ENCODE assay signal across 8 cellular contexts in genomic region chr12:49296836-49297694, GRCh38. TPM values are rescaled to one million over a fixed set of nuclear protein-coding genes. Genes with fewer than 3 reads are reported as not detected.
DNase-seq lines count a peak whose midpoint lies in the region; ATAC-seq and TF ChIP-seq lines count a peak whose summit lies in the region.

No MANE protein-coding gene starts in this region.

- peak overlapping the region; percentile 98 for H3K18ac ChIP-seq in neuronal stem cell (ENCODE audit: low read length)

- peaks cover 16% of the 10 kb centered on the region for H3K4me1 ChIP-seq in KMS-11 (ENCODE audit: low read depth, poor library complexity, severe bottlenecking)
- H3K4me1 ChIP-seq in neuronal stem cell (ENCODE audit: control insufficient read depth in 2 of 2, insufficient read depth in 1 of 2, low read depth in 1 of 2, low read length in 2 of 2): peaks cover 16 to 20% of the 10 kb centered on the region in 2 donors

- ATAC-seq in GM18502 (IDR thresholded peaks at IDR 0.05; ENCODE audit: poor library complexity, unreplicated experiment): no peak

- peak overlapping the region; percentile 85 for H3K14ac ChIP-seq in neuronal stem cell (ENCODE audit: low read length)

- no peak overlapping the region for H4K8ac ChIP-seq in neuronal stem cell (ENCODE audit: low read depth, low read length)

- no peak overlapping the region for H3K4me3 ChIP-seq in KMS-11 (IDR thresholded peaks at IDR 0.05; ENCODE audit: insufficient read depth, low read depth, low read length)
- peak overlapping the region in 1 of 2 donors; percentile 60 for H3K4me3 ChIP-seq in neuronal stem cell (ENCODE audit: low read length in 2 of 2)

- H3K27ac ChIP-seq in KMS-11 (no peak overlapping the region), neuronal stem cell (replicated peaks; ENCODE audit: low read length) (no peak overlapping the region)

- H3K4ac ChIP-seq in neuronal stem cell (ENCODE audit: low read length): no peak overlapping the region

- no peaks in the 10 kb centered on the region for H3K9me3 ChIP-seq in neuronal stem cell (replicated peaks in 1 of 2; ENCODE audit: control insufficient read depth in 2 of 2, insufficient read depth in 1 of 2, low read depth in 1 of 2, low read length in 2 of 2)

- DNase-seq in DMS 273 treated with DMSO at 0.1 percent for 48 hours (lab: John Stamatoyannopoulos, UW): peak; percentile 34
- DNase-seq in T-helper 22 cell (ENCODE audit: low read depth): peak; percentile 5
- peak; percentile 85 for DNase-seq in ecto neural progenitor cell (ENCODE audit: low spot score)
- DNase-seq in neuronal stem cell (ENCODE audit: low spot score): no peak
- DNase-seq in activated gamma-delta T cell (lab: John Stamatoyannopoulos, UW): no peak
- DNase-seq in SHP77 (lab: John Stamatoyannopoulos, UW): no peak

- TF ChIP-seq CTCF in KMS-11 (conservative IDR thresholded peaks at IDR 0.05; ENCODE audit: low read depth, low read length): peak; percentile 76

- H4K20me1 ChIP-seq in KMS-11 (ENCODE audit: insufficient read depth): no peaks in the 10 kb centered on the region

- peak overlapping the region; percentile 60 for H3K23ac ChIP-seq in neuronal stem cell (ENCODE audit: low read depth, low read length, poor library complexity)

- H3K4me2 ChIP-seq in KMS-11 (peak overlapping the region; percentile 97), neuronal stem cell (ENCODE audit: insufficient read depth, low read length, poor library complexity, severe bottlenecking) (peak overlapping the region; percentile 52)

- H2AFZ ChIP-seq in KMS-11 (ENCODE audit: low read depth) (peak overlapping the region; percentile 100), neuronal stem cell (ENCODE audit: low read length) (peak overlapping the region; percentile 84)

- peak overlapping the region; percentile 43 for H2BK12ac ChIP-seq in neuronal stem cell (ENCODE audit: low read length)

- no peaks in the 10 kb centered on the region for H3K36me3 ChIP-seq in KMS-11 (ENCODE audit: insufficient read depth)
- no peaks in the 10 kb centered on the region for H3K36me3 ChIP-seq in neuronal stem cell (replicated peaks in 1 of 2; ENCODE audit: control insufficient read depth in 2 of 2, insufficient read depth in 2 of 2, low read length in 2 of 2)

- peak overlapping the region; percentile 79 for H2BK15ac ChIP-seq in neuronal stem cell (ENCODE audit: low read length)

- H3K9ac ChIP-seq in KMS-11 (peak overlapping the region; percentile 13; the same call in 1 of the 2 replicates), neuronal stem cell (ENCODE audit: low read depth, low read length, poor library complexity) (peak overlapping the region; percentile 78)

- H4K91ac ChIP-seq in neuronal stem cell (ENCODE audit: low read depth, low read length, poor library complexity): no peak overlapping the region

- no CpG with 5 or more reads among the region's 77 CpGs for WGBS in neuronal stem cell (ENCODE audit: extremely low coverage in 2 of 2, insufficient read length in 2 of 2, insufficient replicate concordance in 1 of 2), 2 donors

- H3K27me3 ChIP-seq in KMS-11 (ENCODE audit: insufficient read depth, low read depth) (peaks cover 2% of the 10 kb centered on the region), neuronal stem cell (ENCODE audit: control insufficient read depth in 3 of 3, insufficient read depth in 3 of 3, low read depth in 1 of 3, low read length in 3 of 3) (peaks cover 40 to 69% (median 66%) of the 10 kb centered on the region in 3 experiments)

- peak overlapping the region; percentile 72 for H2BK5ac ChIP-seq in neuronal stem cell (ENCODE audit: low read length)

- peak overlapping the region; percentile 35 for H2BK120ac ChIP-seq in neuronal stem cell (ENCODE audit: low read depth, low read length)

- peak overlapping the region; percentile 85 for H2AK5ac ChIP-seq in neuronal stem cell (ENCODE audit: low read depth, low read length)

- H3K79me1 ChIP-seq in neuronal stem cell (ENCODE audit: low read depth, low read length): no peaks in the 10 kb centered on the region

- H3K79me2 ChIP-seq in KMS-11 (ENCODE audit: insufficient read depth, low read depth): no peaks in the 10 kb centered on the region

RNA-seq across cellular contexts. Expression of gene PRPH, which starts 2.1 kb away (rescaled TPM):
- 0.11 TPM for polyA plus RNA-seq in neuronal stem cell (2013, experiment 1 of 2)
- 0.07 TPM for polyA plus RNA-seq in neuronal stem cell (2013, experiment 2 of 2)

RNA-seq across cellular contexts. Expression of gene TROAP, which starts 26.0 kb away (rescaled TPM):
- polyA plus RNA-seq in neuronal stem cell (2013, experiment 1 of 2): 82.7 TPM
- polyA plus RNA-seq in neuronal stem cell (2013, experiment 2 of 2): 77.4 TPM

RNA-seq across cellular contexts. Expression of gene TUBA1C, which starts 32.2 kb away (rescaled TPM):
- polyA plus RNA-seq in neuronal stem cell (2013, experiment 1 of 2): 571 TPM
- polyA plus RNA-seq in neuronal stem cell (2013, experiment 2 of 2): 547 TPM

RNA-seq across cellular contexts. Expression of gene C1QL4, which starts 39.9 kb away (rescaled TPM):
- polyA plus RNA-seq in neuronal stem cell (2013, experiment 1 of 2): 0.77 TPM
- polyA plus RNA-seq in neuronal stem cell (2013, experiment 2 of 2): 0.84 TPM

RNA-seq across cellular contexts. Expression of gene DNAJC22, which starts 49.6 kb away (rescaled TPM):
- polyA plus RNA-seq in neuronal stem cell (2013, experiment 1 of 2): 0.14 TPM
- polyA plus RNA-seq in neuronal stem cell (2013, experiment 2 of 2): 0.12 TPM

Comparison
In these comparisons a context has a peak if more than half of its experiments do, and no peak if none do; other contexts are left out.
1. DNase-seq: peak in DMS 273 treated with DMSO at 0.1 percent for 48 hours (single experiment), T-helper 22 cell (single experiment) and ecto neural progenitor cell (single experiment); none in neuronal stem cell (single experiment), activated gamma-delta T cell (single experiment) and SHP77 (0 of 2).